Comparison of ENCODE assay signal across 10 cellular contexts in genomic region chr7:90624128-90624980, GRCh38. TPM values are rescaled to one million over a fixed set of nuclear protein-coding genes. Genes with fewer than 3 reads are reported as not detected.
DNase-seq lines count a peak whose midpoint lies in the region; ATAC-seq, FAIRE-seq and TF ChIP-seq lines count a peak whose summit lies in the region.
"Had no signal": no experiment of that assay in that cellular context is flagged by ENCODE, and none has a peak within 500 bp of the region (broad histone marks: within the 10 kb centered on the region; RNA-seq: fewer than 3 reads in every experiment).

No MANE protein-coding gene starts in this region.

- peaks cover 0 to 3% (median 0%) of the 10 kb centered on the region in 5 experiments for H3K9me3 Mint-ChIP-seq in brain
- no peaks in the 10 kb centered on the region for H3K9me3 Mint-ChIP-seq in activated CD8-positive, alpha-beta T cell treated with anti-CD3 and anti-CD28 coated beads, Interleukin-2, amount 10 ng/mL, durations not matched to agents 7 days and 5 days (ENCODE audit: insufficient read depth)

- H3K9me2 ChIP-seq in Karpas-422 (replicated peaks; ENCODE audit: insufficient read depth, low read length) (no peaks in the 10 kb centered on the region), hepatocyte (replicated peaks; ENCODE audit: insufficient read depth) (no peaks in the 10 kb centered on the region)

- DNase-seq in Karpas-422: no peak
- peak; percentile 8 for DNase-seq in hepatocyte (ENCODE audit: low spot score)
- peak; percentile 31 for DNase-seq in urothelium cell line (ENCODE audit: low spot score)
- DNase-seq in NK-92 (lab: John Stamatoyannopoulos, UW; ENCODE audit: unreplicated experiment): no peak
- DNase-seq in RCC 7860 (ENCODE audit: low spot score): no peak
- no peak for DNase-seq in activated CD8-positive, alpha-beta T cell treated with anti-CD3 and anti-CD28 coated beads, Interleukin-2, amount 10 ng/mL, durations not matched to agents 7 days and 5 days
- DNase-seq: activated CD8-positive, alpha-beta memory T cell treated with anti-CD3 and anti-CD28 coated beads, Interleukin-2, amount 50 U/mL, for 4 hours; body of pancreas; hippocampal formation had no signal

- no peaks in the 10 kb centered on the region for H3K9me3 ChIP-seq in Karpas-422 (ENCODE audit: low read length)
- H3K9me3 ChIP-seq in hepatocyte (ENCODE audit: low read depth): no peaks in the 10 kb centered on the region
- H3K9me3 ChIP-seq: body of pancreas had no signal

- CTCF ChIA-PET in activated CD8-positive, alpha-beta T cell treated with anti-CD3 and anti-CD28 coated beads, Interleukin-2, amount 10 ng/mL, durations not matched to agents 7 days and 5 days (lab: Charles Lee): no interaction called here

- H3K27me3 Mint-ChIP-seq in brain: peaks cover 3% of the 10 kb centered on the region
- H3K27me3 Mint-ChIP-seq in activated CD8-positive, alpha-beta T cell treated with anti-CD3 and anti-CD28 coated beads, Interleukin-2, amount 10 ng/mL, durations not matched to agents 7 days and 5 days (ENCODE audit: low read depth): no peaks in the 10 kb centered on the region

- H2AFZ ChIP-seq in Karpas-422 (ENCODE audit: low read length) (no peak overlapping the region), hepatocyte (no peak overlapping the region)

- POLR2A ChIA-PET in activated CD8-positive, alpha-beta T cell treated with anti-CD3 and anti-CD28 coated beads, Interleukin-2, amount 10 ng/mL, durations not matched to agents 7 days and 5 days (lab: Charles Lee): no interaction called here

- peaks cover 61% of the 10 kb centered on the region for H3K4me1 Mint-ChIP-seq in brain
- H3K4me1 Mint-ChIP-seq in activated CD8-positive, alpha-beta T cell treated with anti-CD3 and anti-CD28 coated beads, Interleukin-2, amount 10 ng/mL, durations not matched to agents 7 days and 5 days (ENCODE audit: low read depth): no peaks in the 10 kb centered on the region

- ATAC-seq in activated CD8-positive, alpha-beta T cell treated with anti-CD3 and anti-CD28 coated beads, Interleukin-2, amount 10 ng/mL, durations not matched to agents 7 days and 5 days: no peak
- ATAC-seq: body of pancreas had no signal

- H4K20me1 ChIP-seq in Karpas-422 (ENCODE audit: insufficient read depth, low read depth, low read length): no peaks in the 10 kb centered on the region
- no peaks in the 10 kb centered on the region for H4K20me1 ChIP-seq in hepatocyte (ENCODE audit: insufficient read depth, poor library complexity, severe bottlenecking)

- H3K9ac ChIP-seq in Karpas-422 (ENCODE audit: low read length): no peak overlapping the region

- peak overlapping the region; percentile 13 to 94 (median 62) for H3K27ac Mint-ChIP-seq in brain
- H3K27ac Mint-ChIP-seq in activated CD8-positive, alpha-beta T cell treated with anti-CD3 and anti-CD28 coated beads, Interleukin-2, amount 10 ng/mL, durations not matched to agents 7 days and 5 days: no peak overlapping the region

- H3K4me1 ChIP-seq in Karpas-422 (ENCODE audit: low read length) (peaks cover 57% of the 10 kb centered on the region), hepatocyte (ENCODE audit: insufficient read depth) (peaks cover 23% of the 10 kb centered on the region)

- no peaks in the 10 kb centered on the region for H3K36me3 ChIP-seq in Karpas-422 (ENCODE audit: insufficient read depth, low read length)
- no peaks in the 10 kb centered on the region for H3K36me3 ChIP-seq in hepatocyte (replicated peaks; ENCODE audit: insufficient read depth, low read depth)

- H3K4me3 ChIP-seq in Karpas-422 (ENCODE audit: low read length) (no peak overlapping the region), hepatocyte (no peak overlapping the region)
- H3K4me3 ChIP-seq: body of pancreas had no signal

- H3K4me3 Mint-ChIP-seq in brain: peak overlapping the region in 2 of 5 experiments; percentile 52 to 61
- no peak overlapping the region for H3K4me3 Mint-ChIP-seq in activated CD8-positive, alpha-beta T cell treated with anti-CD3 and anti-CD28 coated beads, Interleukin-2, amount 10 ng/mL, durations not matched to agents 7 days and 5 days

- FAIRE-seq in urothelium cell line (lab: Jason Lieb, UNC) (no peak), RCC 7860 (lab: Jason Lieb, UNC) (no peak)

- peaks cover 13% of the 10 kb centered on the region for H3K36me3 Mint-ChIP-seq in brain
- no peaks in the 10 kb centered on the region for H3K36me3 Mint-ChIP-seq in activated CD8-positive, alpha-beta T cell treated with anti-CD3 and anti-CD28 coated beads, Interleukin-2, amount 10 ng/mL, durations not matched to agents 7 days and 5 days (ENCODE audit: low read depth)

- WGBS in hepatocyte (ENCODE audit: low lambda C conversion rate, missing lambda C conversion rate): 57% methylated on average over 7 of the region's 7 CpGs

- no peaks in the 10 kb centered on the region for H3K27me3 ChIP-seq in Karpas-422 (ENCODE audit: low read length)
- H3K27me3 ChIP-seq in hepatocyte: no peaks in the 10 kb centered on the region
- H3K27me3 ChIP-seq: body of pancreas had no signal

- H3K4me2 ChIP-seq in Karpas-422 (ENCODE audit: low read depth, low read length, poor library complexity, severe bottlenecking) (no peak overlapping the region), hepatocyte (peak overlapping the region; percentile 67)

- TF ChIP-seq CTCF in brain (conservative IDR thresholded peaks at IDR 0.05): no peak
- no peak for TF ChIP-seq CTCF in hepatocyte (IDR thresholded peaks at IDR 0.05; ENCODE audit: poor library complexity)

- peak overlapping the region; percentile 42; the same call in 1 of the 2 replicates for H3K27ac ChIP-seq in Karpas-422 (ENCODE audit: low read length)
- H3K27ac ChIP-seq in hepatocyte: peak overlapping the region; percentile 8

- H3K79me2 ChIP-seq in Karpas-422 (ENCODE audit: low read length): peaks cover 97% of the 10 kb centered on the region
- H3K79me2 ChIP-seq in hepatocyte: peaks cover 38% of the 10 kb centered on the region

RNA-seq across cellular contexts. Expression of gene CDK14, which starts 28.2 kb away (rescaled TPM):
- total RNA-seq in Karpas-422 (2014; rRNA removed; shearing (Covaris generic); ENCODE audit: low replicate concordance): 100 and 121 TPM in 2 replicates
- polyA plus RNA-seq in brain (ENCODE audit: insufficient read depth, low read depth, low replicate concordance) (13.5 TPM), hepatocyte (8.6 and 15.2 TPM in 2 replicates)
- 20.7 and 23.5 TPM in 2 replicates for total RNA-seq in hepatocyte
- total RNA-seq in activated CD8-positive, alpha-beta T cell treated with anti-CD3 and anti-CD28 coated beads, Interleukin-2, amount 10 ng/mL, durations not matched to agents 7 days and 5 days: not detected

Comparison
In these comparisons a context has a peak if more than half of its experiments do, and no peak if none do; other contexts are left out.
1. DNase-seq: peak in hepatocyte (single experiment) and urothelium cell line (single experiment); none in Karpas-422 (single experiment), NK-92 (single experiment), RCC 7860 (single experiment) and activated CD8-positive, alpha-beta T cell treated with anti-CD3 and anti-CD28 coated beads, Interleukin-2, amount 10 ng/mL, durations not matched to agents 7 days and 5 days (single experiment).
2. RNA of gene CDK14, which starts 28.2 kb away (total RNA-seq): 100 to 121 TPM in Karpas-422 and 20.7 to 23.5 TPM in hepatocyte; not detected in activated CD8-positive, alpha-beta T cell treated with anti-CD3 and anti-CD28 coated beads, Interleukin-2, amount 10 ng/mL, durations not matched to agents 7 days and 5 days; every median in the first group is over 10 times any median in the second.